In genomic region chr3:13767896-13768295, GRCh38 we compare ENCODE assay signal across 17 cellular contexts.
DNase-seq lines count a peak whose midpoint lies in the region; ATAC-seq and TF ChIP-seq lines count a peak whose summit lies in the region.
"Had no signal": no experiment of that assay in that cellular context is flagged by ENCODE, and none has a peak within 500 bp of the region (broad histone marks: within the 10 kb centered on the region; RNA-seq: fewer than 3 reads in every experiment).

No MANE protein-coding gene starts in this region.

- no peaks in the 10 kb centered on the region for H3K4me1 Mint-ChIP-seq in activated CD8-positive, alpha-beta memory T cell treated with anti-CD3 and anti-CD28 coated beads, Interleukin-2, amount 10 ng/mL, durations not matched to agents 7 days and 5 days

- H3K4me3 ChIP-seq in BLaER1 (no peak overlapping the region), SJCRH30 (no peak overlapping the region), colonic mucosa (no peak overlapping the region)
- H3K4me3 ChIP-seq: GM23248, K562 had no signal

- no peak overlapping the region for H3K27ac Mint-ChIP-seq in activated CD8-positive, alpha-beta memory T cell treated with anti-CD3 and anti-CD28 coated beads, Interleukin-2, amount 10 ng/mL, durations not matched to agents 7 days and 5 days

- H4K20me1 ChIP-seq in BLaER1, result no peaks in the 10 kb centered on the region

- no peak for TF ChIP-seq CTCF in colonic mucosa (IDR thresholded peaks at IDR 0.05)

- H3K9me3 Mint-ChIP-seq in activated CD8-positive, alpha-beta memory T cell treated with anti-CD3 and anti-CD28 coated beads, Interleukin-2, amount 10 ng/mL, durations not matched to agents 7 days and 5 days (ENCODE audit: low read depth), result no peaks in the 10 kb centered on the region

- H3K36me3 ChIP-seq in BLaER1 (no peaks in the 10 kb centered on the region), SJCRH30 (no peaks in the 10 kb centered on the region), colonic mucosa (no peaks in the 10 kb centered on the region)

- H3K9me3 ChIP-seq in BLaER1, result peaks cover 4% of the 10 kb centered on the region
- H3K9me3 ChIP-seq in SJCRH30 (replicated peaks), result no peaks in the 10 kb centered on the region
- no peaks in the 10 kb centered on the region for H3K9me3 ChIP-seq in colonic mucosa

- H3K27ac ChIP-seq in BLaER1 (no peak overlapping the region), SJCRH30 (no peak overlapping the region), colonic mucosa (no peak overlapping the region)
- H3K27ac ChIP-seq: GM23248 had no signal

- no peaks in the 10 kb centered on the region for H3K27me3 ChIP-seq in BLaER1
- H3K27me3 ChIP-seq in SJCRH30, result no peaks in the 10 kb centered on the region
- no peaks in the 10 kb centered on the region for H3K27me3 ChIP-seq in colonic mucosa

- DNase-seq in NCI-H1092 treated with DMSO at 0.1 percent for 48 hours (lab: John Stamatoyannopoulos, UW) (peak; percentile 6), NCI-H1092 (lab: John Stamatoyannopoulos, UW) (no peak), SJCRH30 (peak; percentile 92), myocyte (ENCODE audit: low read depth) (peak; percentile 18), colonic mucosa (no peak), OCI-M1 (lab: John Stamatoyannopoulos, UW) (no peak)
- DNase-seq in activated CD8-positive, alpha-beta memory T cell treated with anti-CD3 and anti-CD28 coated beads, Interleukin-2, amount 10 ng/mL, durations not matched to agents 7 days and 5 days, result no peak
- DNase-seq: 8988T; GM23248; MV-4-11; NCI-H187; NCI-H510A treated with DMSO at 0.1 percent for 48 hours; NK-92 treated with Interleukin-12 subunit alpha and Interleukin-12 subunit beta, amount 100 ng/mL, for 24 hours; RPMI8226; SIG-M5 had no signal

- peak overlapping the region; percentile 73 for H3K4me2 ChIP-seq in BLaER1

- no peak overlapping the region for H3K4me3 Mint-ChIP-seq in activated CD8-positive, alpha-beta memory T cell treated with anti-CD3 and anti-CD28 coated beads, Interleukin-2, amount 10 ng/mL, durations not matched to agents 7 days and 5 days

- H3K9ac ChIP-seq in BLaER1 (no peak overlapping the region), colonic mucosa (ENCODE audit: low read depth in 2 of 2, low read length in 2 of 2) (no peak overlapping the region)
- H3K9ac ChIP-seq: GM23248 had no signal

- no peaks in the 10 kb centered on the region for H3K27me3 Mint-ChIP-seq in activated CD8-positive, alpha-beta memory T cell treated with anti-CD3 and anti-CD28 coated beads, Interleukin-2, amount 10 ng/mL, durations not matched to agents 7 days and 5 days

- no peaks in the 10 kb centered on the region for H3K36me3 Mint-ChIP-seq in activated CD8-positive, alpha-beta memory T cell treated with anti-CD3 and anti-CD28 coated beads, Interleukin-2, amount 10 ng/mL, durations not matched to agents 7 days and 5 days

- H3K4me1 ChIP-seq in BLaER1 (peaks cover 43% of the 10 kb centered on the region), SJCRH30 (peaks cover 17% of the 10 kb centered on the region), colonic mucosa (no peaks in the 10 kb centered on the region)

- no peak for ATAC-seq in activated CD8-positive, alpha-beta memory T cell treated with anti-CD3 and anti-CD28 coated beads, Interleukin-2, amount 10 ng/mL, durations not matched to agents 7 days and 5 days
- ATAC-seq: K562 had no signal

- CTCF ChIA-PET in activated CD8-positive, alpha-beta memory T cell treated with anti-CD3 and anti-CD28 coated beads, Interleukin-2, amount 10 ng/mL, durations not matched to agents 7 days and 5 days (lab: Charles Lee), result no interaction called here

- intact Hi-C loops in colonic mucosa (cut with DNase I), result no loop called here

Comparison
In these comparisons a context has a peak if more than half of its experiments do, and no peak if none do; other contexts are left out.
1. DNase-seq: peak in NCI-H1092 treated with DMSO at 0.1 percent for 48 hours (single experiment), SJCRH30 (2 of 2) and myocyte (single experiment); none in NCI-H1092 (single experiment), activated CD8-positive, alpha-beta memory T cell treated with anti-CD3 and anti-CD28 coated beads, Interleukin-2, amount 10 ng/mL, durations not matched to agents 7 days and 5 days (single experiment), colonic mucosa (single experiment) and OCI-M1 (single experiment).